Comparison of ENCODE assay signal across 8 cellular contexts in genomic region chr1:36151845-36152203, GRCh38. TPM values are rescaled to one million over a fixed set of nuclear protein-coding genes. Genes with fewer than 3 reads are reported as not detected.
A peak's percentile ranks its signal among the peaks of the same experiment; 100 is the strongest.
DNase-seq lines count a peak whose midpoint lies in the region; ATAC-seq, FAIRE-seq and TF ChIP-seq lines count a peak whose summit lies in the region.

No MANE protein-coding gene starts in this region.

- H3K27me3 ChIP-seq in endocrine pancreas (ENCODE audit: control insufficient read depth, insufficient read depth, low read length) (no peaks in the 10 kb centered on the region), spleen (replicated peaks in 1 of 7) (no peaks in the 10 kb centered on the region)

- WGBS in spleen, 5 donors = 13 to 40% (median 35%) methylated on average over 2 to 3 of the region's 3 CpGs

- DNase-seq in H54 (ENCODE audit: insufficient read length, low spot score) = no peak
- peak; percentile 58 to 63 for DNase-seq in activated CD4-positive, alpha-beta T cell treated with anti-CD3 and anti-CD28 coated beads for 4 hours
- DNase-seq in spleen = peak; percentile 89
- DNase-seq in D721Med (ENCODE audit: insufficient read length, low spot score) = no peak
- DNase-seq in kidney glomerular epithelial cell (lab: John Stamatoyannopoulos, UW) = no peak
- no peak for DNase-seq in GDM1 (lab: John Stamatoyannopoulos, UW)

- no peak for ATAC-seq in GM21723 (IDR thresholded peaks at IDR 0.05; ENCODE audit: unreplicated experiment)

- H3K36me3 ChIP-seq in endocrine pancreas (ENCODE audit: control insufficient read depth, insufficient read depth, low read length) (no peaks in the 10 kb centered on the region), spleen (peaks cover 0 to 4% (median 0%) of the 10 kb centered on the region in 6 donors)

- H3K9me3 ChIP-seq in endocrine pancreas (ENCODE audit: control insufficient read depth, low read length) (no peaks in the 10 kb centered on the region), spleen (no peaks in the 10 kb centered on the region)

- H3K9ac ChIP-seq in endocrine pancreas (ENCODE audit: control insufficient read depth, insufficient read depth, low read length) = peak overlapping the region; percentile 4

- peak overlapping the region; percentile 81 to 100 (median 92) for H3K27ac ChIP-seq in spleen

- H3K4me1 ChIP-seq in endocrine pancreas (ENCODE audit: control insufficient read depth, insufficient read depth, low read length) (no peaks in the 10 kb centered on the region), spleen (peaks cover 44 to 83% (median 69%) of the 10 kb centered on the region in 6 donors)

- FAIRE-seq in H54 (lab: Jason Lieb, UNC) (no peak), D721Med (lab: Jason Lieb, UNC) (no peak)

- TF ChIP-seq CTCF in spleen (IDR thresholded peaks at IDR 0.05 in 8 of 11, conservative IDR thresholded peaks at IDR 0.05 in 3 of 11) (no peak), D721Med (IDR thresholded peaks at IDR 0.05; ENCODE audit: insufficient read depth, missing control alignments) (no peak)

- peak; percentile 24; the same call in 1 of the 2 replicates for TF ChIP-seq POLR2A in H54 (IDR thresholded peaks at IDR 0.05; ENCODE audit: low read depth, low read length)
- TF ChIP-seq POLR2A in spleen (IDR thresholded peaks at IDR 0.05) = peak in 1 of 3 donors; percentile 20

- no peak overlapping the region for H3K4me3 ChIP-seq in endocrine pancreas (ENCODE audit: control insufficient read depth, insufficient read depth, low read length)
- H3K4me3 ChIP-seq in spleen = peak overlapping the region in 1 of 8 donors; percentile 15

- intact Hi-C loops in spleen (cut with DNase I; ENCODE audit: low total_unique reads) = loop anchor here (5.0 to 10.0 kb wide), 3 partner anchors 35 to 133 kb away; partner anchors contain the start of gene THRAP3

RNA-seq across cellular contexts. Expression of gene TRAPPC3, which starts 2.5 kb away (rescaled TPM):
- total RNA-seq in spleen = 10 to 100 TPM; 46.7 to 98.1 (median 56.4) TPM
- 10 to 100 TPM; 42.9 to 70.1 (median 60.2) TPM for polyA plus RNA-seq in spleen

RNA-seq across cellular contexts. Expression of gene MAP7D1, which starts 4.1 kb away (rescaled TPM):
- total RNA-seq in spleen = 100 to 1,000 TPM in 3 of 7 donors, 10 to 100 TPM in 4; 72.6 to 116 (median 96.9) TPM
- polyA plus RNA-seq in spleen = 10 to 100 TPM; 30.4 to 62.7 (median 38.0) TPM

RNA-seq across cellular contexts. Expression of gene COL8A2, which starts 26.8 kb away (rescaled TPM):
- total RNA-seq in spleen = 10 to 100 TPM in 4 of 7 donors, 1 to 10 TPM in 3; 7.0 to 32.0 (median 10.3) TPM
- polyA plus RNA-seq in spleen = 1 to 10 TPM; 2.1 to 5.9 (median 4.3) TPM

Comparison
In these comparisons a context has a peak if more than half of its experiments do, and no peak if none do; other contexts are left out.
1. DNase-seq: peak in activated CD4-positive, alpha-beta T cell treated with anti-CD3 and anti-CD28 coated beads for 4 hours (2 of 2) and spleen (single experiment); none in H54 (single experiment), D721Med (single experiment), kidney glomerular epithelial cell (single experiment) and GDM1 (single experiment).